In the genomic region with DNA sequence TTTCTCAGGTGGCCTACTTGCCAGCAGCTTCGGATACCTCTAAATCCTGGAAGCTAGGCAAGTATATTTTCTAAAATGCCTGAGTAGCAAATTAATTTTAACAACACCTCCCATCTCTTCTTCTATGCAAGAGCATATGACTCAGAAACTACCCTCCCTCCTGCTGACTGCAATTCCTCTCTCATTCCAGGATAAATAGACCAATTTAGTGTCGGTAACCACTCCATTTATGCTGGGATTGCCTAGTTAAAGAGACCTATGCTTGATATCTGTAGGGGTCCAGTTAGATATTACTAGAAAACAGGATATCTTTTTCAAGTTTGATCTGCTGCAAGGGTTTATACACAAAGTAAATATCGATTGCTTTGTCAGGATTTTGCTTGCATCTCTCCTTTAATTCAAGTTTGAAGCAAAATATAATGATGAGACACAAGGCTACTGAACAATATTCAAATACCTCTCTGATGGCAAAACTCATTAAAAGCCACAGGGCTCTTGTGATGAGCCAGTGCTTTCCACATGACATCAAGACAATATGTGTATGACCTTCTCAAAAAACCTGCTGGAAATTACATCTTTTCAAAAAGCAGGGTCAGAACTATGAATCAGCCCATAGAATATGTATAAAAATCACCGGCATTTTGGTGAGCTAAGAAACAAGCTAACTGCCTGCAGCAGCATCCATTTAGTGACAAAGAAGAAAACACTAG, we compare ENCODE assay signal across 19 cellular contexts.
DNase-seq lines count a peak whose midpoint lies in the region; TF ChIP-seq lines count a peak whose summit lies in the region.
"Had no signal": no experiment of that assay in that cellular context is flagged by ENCODE, and none has a peak within 500 bp of the region (broad histone marks: within the 10 kb centered on the region; RNA-seq: fewer than 3 reads in every experiment).

No MANE protein-coding gene starts in this region.

- no peaks in the 10 kb centered on the region for H3K27me3 ChIP-seq in MM.1S (replicated peaks; ENCODE audit: insufficient read depth, low read length)
- no peaks in the 10 kb centered on the region for H3K27me3 ChIP-seq in mesendoderm (ENCODE audit: insufficient read depth, low read length, poor library complexity)
- H3K27me3 ChIP-seq: dorsolateral prefrontal cortex, gastroesophageal sphincter had no signal

- H3K9me3 ChIP-seq in MM.1S (replicated peaks; ENCODE audit: insufficient read depth, low read length): no peaks in the 10 kb centered on the region
- H3K9me3 ChIP-seq: gastroesophageal sphincter, HAP-1 had no signal

- H3K79me2 ChIP-seq in MM.1S (ENCODE audit: low read length): no peaks in the 10 kb centered on the region
- H3K79me2 ChIP-seq in mesendoderm (ENCODE audit: control insufficient read depth, insufficient read depth, low read length): no peaks in the 10 kb centered on the region

- H2BK120ac ChIP-seq in mesendoderm (ENCODE audit: low read depth, low read length): no peak overlapping the region

- no peak overlapping the region for H2BK5ac ChIP-seq in mesendoderm (ENCODE audit: low read length)

- no peaks in the 10 kb centered on the region for H4K20me1 ChIP-seq in MM.1S (ENCODE audit: insufficient read depth, low read length)

- no peak overlapping the region for H2AK5ac ChIP-seq in mesendoderm (ENCODE audit: low read length)

- H3K9ac ChIP-seq in MM.1S (ENCODE audit: low read length) (no peak overlapping the region), mesendoderm (ENCODE audit: low read length) (no peak overlapping the region)

- no CpG with 5 or more reads among the region's 4 CpGs for WGBS in mesendoderm (ENCODE audit: extremely low coverage, insufficient coverage, low lambda C conversion rate)

- peaks cover 15% of the 10 kb centered on the region for H3K4me1 ChIP-seq in MM.1S (ENCODE audit: low read length)
- H3K4me1 ChIP-seq in mesendoderm (ENCODE audit: control insufficient read depth, low read depth, low read length): peaks cover 4% of the 10 kb centered on the region
- H3K4me1 ChIP-seq: gastroesophageal sphincter had no signal

- H3K9me2 ChIP-seq in MM.1S (replicated peaks; ENCODE audit: insufficient read depth, low read length): no peaks in the 10 kb centered on the region

- H3K4me2 ChIP-seq in MM.1S (ENCODE audit: low read depth, low read length) (peak overlapping the region; percentile 44; the same call in 1 of the 2 replicates), mesendoderm (ENCODE audit: low read length) (no peak overlapping the region)

- H3K4ac ChIP-seq in mesendoderm (ENCODE audit: low read depth, low read length): no peak overlapping the region

- H2AFZ ChIP-seq in MM.1S (ENCODE audit: low read length): no peak overlapping the region

- H2BK15ac ChIP-seq in mesendoderm (replicated peaks; ENCODE audit: low read depth): peak overlapping the region; percentile 92

- no peak overlapping the region for H3K27ac ChIP-seq in MM.1S (ENCODE audit: low read length)
- H3K27ac ChIP-seq in mesendoderm (ENCODE audit: low read depth, low read length): no peak overlapping the region
- H3K27ac ChIP-seq: dorsolateral prefrontal cortex, gastroesophageal sphincter had no signal

- no peak overlapping the region for H3K56ac ChIP-seq in mesendoderm (ENCODE audit: low read length)

- H3F3A ChIP-seq in MM.1S (ENCODE audit: insufficient read depth, low read length): no peaks in the 10 kb centered on the region

- H3K4me3 ChIP-seq in MM.1S (ENCODE audit: low read length): no peak overlapping the region
- no peak overlapping the region for H3K4me3 ChIP-seq in choroid plexus epithelial cell (ENCODE audit: low read depth, low read length)
- no peak overlapping the region for H3K4me3 ChIP-seq in mesendoderm (ENCODE audit: low read length)
- H3K4me3 ChIP-seq: dorsolateral prefrontal cortex, gastroesophageal sphincter, HAP-1 had no signal

- H3K36me3 ChIP-seq in MM.1S (replicated peaks; ENCODE audit: insufficient read depth, low read length): no peaks in the 10 kb centered on the region
- no peaks in the 10 kb centered on the region for H3K36me3 ChIP-seq in mesendoderm (ENCODE audit: control insufficient read depth, insufficient read depth, low read length)
- H3K36me3 ChIP-seq: gastroesophageal sphincter, HAP-1 had no signal

- DNase-seq in AG20443 (ENCODE audit: low spot score): peak; percentile 39
- DNase-seq in MM.1S: no peak
- peak; percentile 76 for DNase-seq in choroid plexus epithelial cell (ENCODE audit: low read depth)
- DNase-seq in mesendoderm: no peak
- no peak for DNase-seq in activated effector memory CD4-positive, alpha-beta T cell treated with anti-CD3 and anti-CD28 coated beads, Interleukin-2, amount 50 U/mL, for 16 hours
- DNase-seq in RPMI8226: no peak
- DNase-seq in G401 (ENCODE audit: low spot score): no peak
- no peak for DNase-seq in NCI-H524 (lab: John Stamatoyannopoulos, UW)
- DNase-seq: activated CD4-positive, alpha-beta T cell treated with anti-CD3 and anti-CD28 coated beads, Interleukin-2, amount 10 ng/mL, durations not matched to agents 7 days and 5 days; activated T-cell treated with anti-CD3 and anti-CD28 coated beads, Interleukin-2, amount 50 U/mL, for 72 hours; amygdala; DMS153; dorsolateral prefrontal cortex; islet precursor cell; Kasumi-1; NCI-H187 treated with DMSO at 0.1 percent for 48 hours; NCI-H526 treated with DMSO at 0.1 percent for 48 hours had no signal

- no peaks in the 10 kb centered on the region for H3K79me1 ChIP-seq in mesendoderm (ENCODE audit: low read length)

- H3K18ac ChIP-seq in mesendoderm (ENCODE audit: low read length): peak overlapping the region; percentile 75

- no peak overlapping the region for H3K23ac ChIP-seq in mesendoderm (ENCODE audit: low read length)

- no peak overlapping the region for H4K5ac ChIP-seq in mesendoderm (ENCODE audit: low read length)

- in situ Hi-C loops in G401 (cut with HindIII; ENCODE audit: low sequenced_read_pairs): no loop called here

- no peak overlapping the region for H4K8ac ChIP-seq in mesendoderm (ENCODE audit: low read depth, low read length)

- TF ChIP-seq CTCF in MM.1S (IDR thresholded peaks at IDR 0.05; ENCODE audit: low read length) (no peak), choroid plexus epithelial cell (conservative IDR thresholded peaks at IDR 0.05; ENCODE audit: low read depth, low read length) (no peak)

Comparison
In these comparisons a context has a peak if more than half of its experiments do, and no peak if none do; other contexts are left out.
1. DNase-seq: peak in AG20443 (single experiment) and choroid plexus epithelial cell (single experiment); none in MM.1S (single experiment), mesendoderm (single experiment), activated effector memory CD4-positive, alpha-beta T cell treated with anti-CD3 and anti-CD28 coated beads, Interleukin-2, amount 50 U/mL, for 16 hours (single experiment), RPMI8226 (single experiment), G401 (single experiment) and NCI-H524 (0 of 2).